8 cellular contexts compared by ENCODE assay signal in the genomic region with DNA sequence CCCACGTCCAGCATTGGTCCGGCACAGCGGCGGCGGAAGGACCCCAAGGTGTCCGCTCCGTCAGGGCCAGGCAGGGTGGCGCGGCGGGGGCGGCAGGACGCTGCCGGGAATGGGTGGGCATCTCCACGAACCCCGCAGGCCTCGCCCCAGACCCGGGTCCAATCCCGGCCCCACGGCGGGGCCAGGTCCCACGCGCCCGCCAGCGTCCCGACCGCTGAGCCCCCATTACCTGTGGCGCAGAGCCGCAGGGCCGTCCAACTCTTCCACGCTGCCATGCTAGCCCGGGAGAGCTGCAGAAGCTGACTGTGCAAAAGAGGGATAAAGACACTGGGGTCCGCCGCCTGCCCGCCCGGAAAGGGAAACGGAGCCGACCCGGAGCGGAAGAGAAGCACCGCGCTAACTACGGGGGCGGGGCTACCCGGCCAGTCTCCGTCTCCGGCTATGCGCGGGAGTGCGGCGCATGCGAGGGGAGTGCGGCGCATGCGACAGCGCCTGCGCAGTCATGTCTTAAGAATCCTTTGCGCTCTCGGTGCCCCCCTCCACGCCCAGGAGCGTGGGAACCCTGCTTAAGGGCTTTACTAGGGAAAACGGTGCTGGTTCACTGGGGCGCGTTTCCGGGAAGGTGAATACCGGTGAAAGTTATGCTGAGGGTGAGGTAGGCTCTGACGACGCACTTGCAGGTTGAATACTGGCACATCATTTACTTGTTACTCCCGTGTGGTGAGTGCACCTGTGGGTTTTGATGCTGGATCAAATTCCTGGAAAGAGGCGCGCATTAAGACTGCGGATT. TPM values are rescaled to one million over a fixed set of nuclear protein-coding genes. Genes with fewer than 3 reads are reported as not detected.
DNase-seq lines count a peak whose midpoint lies in the region; ATAC-seq and TF ChIP-seq lines count a peak whose summit lies in the region.

A gene with protein sequence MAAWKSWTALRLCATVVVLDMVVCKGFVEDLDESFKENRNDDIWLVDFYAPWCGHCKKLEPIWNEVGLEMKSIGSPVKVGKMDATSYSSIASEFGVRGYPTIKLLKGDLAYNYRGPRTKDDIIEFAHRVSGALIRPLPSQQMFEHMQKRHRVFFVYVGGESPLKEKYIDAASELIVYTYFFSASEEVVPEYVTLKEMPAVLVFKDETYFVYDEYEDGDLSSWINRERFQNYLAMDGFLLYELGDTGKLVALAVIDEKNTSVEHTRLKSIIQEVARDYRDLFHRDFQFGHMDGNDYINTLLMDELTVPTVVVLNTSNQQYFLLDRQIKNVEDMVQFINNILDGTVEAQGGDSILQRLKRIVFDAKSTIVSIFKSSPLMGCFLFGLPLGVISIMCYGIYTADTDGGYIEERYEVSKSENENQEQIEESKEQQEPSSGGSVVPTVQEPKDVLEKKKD (minus strand): TSS at position 402 of the 790 bp plus-strand sequence. CDS start 127 bp downstream, at position 275.

- H3K36me3 ChIP-seq in H7 (replicated peaks; ENCODE audit: control insufficient read depth, insufficient read depth, low read length), result peaks cover 16% of the 10 kb centered on the region

- TF ChIP-seq CTCF in fibroblast of the aortic adventitia (IDR thresholded peaks at IDR 0.05; ENCODE audit: insufficient read depth, low read length) (no peak), nephron progenitor cell (IDR thresholded peaks at IDR 0.05) (no peak)

- ATAC-seq in stimulated activated naive CD8-positive, alpha-beta T cell treated with anti-CD3 and anti-CD28 coated beads, Interleukin-15, amount 100 ng/mL, for 72 hours, result peak; percentile 98

- no peaks in the 10 kb centered on the region for H3K27me3 ChIP-seq in H7 (ENCODE audit: control insufficient read depth, insufficient read depth, low read length)

- H3K4me3 ChIP-seq in H7 (ENCODE audit: insufficient read depth, low read depth, low read length) (peak within 1 kb of the TSS; percentile 88), fibroblast of the aortic adventitia (ENCODE audit: low read depth, low read length) (peak within 1 kb of the TSS; percentile 92)

- DNase-seq in ELF-1 (ENCODE audit: low read depth, low spot score) (peak; percentile 96), H7 (peak; percentile 93), M059J (ENCODE audit: low read depth) (peak; percentile 94), SHP77 (lab: John Stamatoyannopoulos, UW) (peak; percentile 90 to 98), fibroblast of the aortic adventitia (ENCODE audit: low read depth) (peak; percentile 90), nephron progenitor cell (peak; percentile 94)
- peak; percentile 89 for DNase-seq in activated effector memory CD4-positive, alpha-beta T cell treated with Interleukin-2 at 50 U/mL for 16 hours
- peak; percentile 86 to 93 for DNase-seq in stimulated activated naive CD8-positive, alpha-beta T cell treated with anti-CD3 and anti-CD28 coated beads, Interleukin-15, amount 100 ng/mL, for 72 hours

- H3K27ac Mint-ChIP-seq in nephron progenitor cell, result peak within 1 kb of the TSS; percentile 93
- H3K27ac Mint-ChIP-seq in stimulated activated naive CD8-positive, alpha-beta T cell treated with anti-CD3 and anti-CD28 coated beads, Interleukin-15, amount 100 ng/mL, for 72 hours, result peak within 1 kb of the TSS; percentile 97

- H3K4me1 Mint-ChIP-seq in nephron progenitor cell, result peaks cover 33% of the 10 kb centered on the region
- peaks cover 38% of the 10 kb centered on the region for H3K4me1 Mint-ChIP-seq in stimulated activated naive CD8-positive, alpha-beta T cell treated with anti-CD3 and anti-CD28 coated beads, Interleukin-15, amount 100 ng/mL, for 72 hours

- no peaks in the 10 kb centered on the region for H3K27me3 Mint-ChIP-seq in nephron progenitor cell (ENCODE audit: low read depth, poor library complexity)
- H3K27me3 Mint-ChIP-seq in stimulated activated naive CD8-positive, alpha-beta T cell treated with anti-CD3 and anti-CD28 coated beads, Interleukin-15, amount 100 ng/mL, for 72 hours, result no peaks in the 10 kb centered on the region

- H3K9me3 Mint-ChIP-seq in nephron progenitor cell, result no peaks in the 10 kb centered on the region
- H3K9me3 Mint-ChIP-seq in stimulated activated naive CD8-positive, alpha-beta T cell treated with anti-CD3 and anti-CD28 coated beads, Interleukin-15, amount 100 ng/mL, for 72 hours, result no peaks in the 10 kb centered on the region

- H3K36me3 Mint-ChIP-seq in nephron progenitor cell (ENCODE audit: low read depth), result peaks cover 23% of the 10 kb centered on the region

- peak within 1 kb of the TSS; percentile 95 for H3K4me3 Mint-ChIP-seq in nephron progenitor cell
- H3K4me3 Mint-ChIP-seq in stimulated activated naive CD8-positive, alpha-beta T cell treated with anti-CD3 and anti-CD28 coated beads, Interleukin-15, amount 100 ng/mL, for 72 hours, result peak within 1 kb of the TSS; percentile 90 to 96

RNA-seq across cellular contexts. Expression of the gene that starts here (rescaled TPM):
- 18.6 and 26.9 TPM in 2 replicates for total RNA-seq in H7 (2014; rRNA removed; shearing (Covaris generic))
- 62.1 and 71.7 TPM in 2 replicates for total RNA-seq in M059J (2014; rRNA removed; shearing (Covaris generic))
- 80.8 and 93.3 TPM in 2 replicates for total RNA-seq in fibroblast of the aortic adventitia (ENCODE audit: low replicate concordance)

Comparison
In these comparisons a context has a peak if more than half of its experiments do, and no peak if none do; other contexts are left out.
1. Peak in every context shown above with its lines: DNase-seq, ATAC-seq and H3K4me3 ChIP-seq.